In genomic region chr21:29647353-29647781, GRCh38 we compare ENCODE assay signal across 1 cellular context.
A peak's percentile ranks its signal among the peaks of the same experiment; 100 is the strongest.
TF ChIP-seq lines count a peak whose summit lies in the region.

No MANE protein-coding gene starts in this region.

TF ChIP-seq in K562, 482 proteins besides CTCF, POLR2A, EP300 and RAD21 (continued from another document and continues in another):
- TF ChIP-seq ZNF407 (IDR thresholded peaks at IDR 0.05; ENCODE audit: low read depth) (no peak), PTTG1 (tag; IDR thresholded peaks at IDR 0.05; ENCODE audit: low read depth) (no peak), ZNF263 (CRISPR knock-in tag; IDR thresholded peaks at IDR 0.05; ENCODE audit: borderline replicate concordance) (no peak), XRCC4 (IDR thresholded peaks at IDR 0.05; ENCODE audit: extremely low read depth, insufficient read depth, insufficient read length) (no peak), TCF7 (IDR thresholded peaks at IDR 0.05; ENCODE audit: borderline replicate concordance) (no peak), TEAD2 (tag; IDR thresholded peaks at IDR 0.05) (no peak), HINFP (tag; conservative IDR thresholded peaks at IDR 0.05; ENCODE audit: low read depth) (peak; percentile 63), LCOR (CRISPR knock-in tag; IDR thresholded peaks at IDR 0.05) (no peak), CHCHD3 (CRISPR knock-in tag; IDR thresholded peaks at IDR 0.05) (no peak), KAT8 (IDR thresholded peaks at IDR 0.05; ENCODE audit: low read depth) (no peak), ZFP91 (CRISPR knock-in tag; IDR thresholded peaks at IDR 0.05) (no peak), FOXJ2 (tag; IDR thresholded peaks at IDR 0.05) (peak; percentile 94), ZNF717 (CRISPR knock-in tag; IDR thresholded peaks at IDR 0.05) (no peak), KLF6 (CRISPR knock-in tag; IDR thresholded peaks at IDR 0.05; ENCODE audit: borderline replicate concordance) (peak; percentile 23; the same call in 1 of the 2 replicates), MEF2A (IDR thresholded peaks at IDR 0.05; ENCODE audit: control insufficient read depth, low read depth, low read length) (peak; percentile 81), ZNF253 (CRISPR knock-in tag; conservative IDR thresholded peaks at IDR 0.05) (no peak)
- TF ChIP-seq, protein P1, sequence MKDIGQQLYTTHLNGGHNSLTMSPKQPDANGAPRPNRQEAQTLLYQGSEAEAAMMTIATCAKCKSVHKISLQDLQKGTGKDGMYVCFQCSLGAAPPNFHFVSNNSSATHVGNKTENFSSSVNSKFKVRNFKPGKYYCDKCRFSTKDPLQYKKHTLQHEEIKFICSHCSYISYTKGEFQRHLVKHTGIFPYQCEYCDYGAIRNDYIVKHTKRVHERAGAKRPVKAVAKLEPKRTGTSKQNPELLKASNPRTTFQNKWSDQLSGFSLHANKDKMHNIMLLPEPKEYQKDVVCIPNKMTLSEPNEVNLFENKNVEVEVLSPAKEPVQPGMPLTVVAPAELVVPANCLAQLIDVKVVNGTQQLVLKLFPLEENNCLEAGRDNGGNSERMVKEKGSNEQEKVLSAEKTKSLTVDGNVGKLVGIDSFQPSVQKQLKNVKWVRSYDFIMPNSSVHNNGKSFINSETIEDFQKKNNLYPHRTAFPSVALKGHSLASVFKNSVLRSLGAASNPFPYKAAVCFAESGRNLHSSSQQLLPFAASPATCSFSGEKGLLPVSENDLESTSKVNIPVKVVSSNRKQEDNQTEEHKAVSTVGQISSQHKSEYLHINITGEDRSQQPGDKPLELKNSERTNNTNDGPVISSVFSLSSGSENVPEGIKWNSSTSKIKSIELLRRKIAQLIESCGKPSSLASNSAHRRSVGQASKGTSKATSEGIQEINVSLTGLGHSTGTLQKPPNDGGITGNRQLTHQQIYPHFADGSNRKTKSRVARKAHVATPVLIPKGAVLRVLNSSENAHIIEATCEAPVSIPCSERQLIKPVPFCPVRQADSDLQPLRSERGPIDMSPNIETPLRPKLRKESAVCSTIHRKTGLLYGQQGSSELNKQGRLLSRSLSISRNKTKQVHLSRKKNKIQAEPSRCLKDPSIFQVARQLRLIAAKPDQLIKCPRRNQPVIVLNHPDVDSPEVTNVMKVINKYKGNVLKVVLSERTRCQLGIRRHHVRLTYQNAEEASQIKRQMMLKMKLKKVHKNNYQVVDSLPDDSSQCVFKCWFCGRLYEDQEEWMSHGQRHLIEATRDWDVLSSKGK (CRISPR knock-in tag; IDR thresholded peaks at IDR 0.05), result no peak
- TF ChIP-seq, protein P2, sequence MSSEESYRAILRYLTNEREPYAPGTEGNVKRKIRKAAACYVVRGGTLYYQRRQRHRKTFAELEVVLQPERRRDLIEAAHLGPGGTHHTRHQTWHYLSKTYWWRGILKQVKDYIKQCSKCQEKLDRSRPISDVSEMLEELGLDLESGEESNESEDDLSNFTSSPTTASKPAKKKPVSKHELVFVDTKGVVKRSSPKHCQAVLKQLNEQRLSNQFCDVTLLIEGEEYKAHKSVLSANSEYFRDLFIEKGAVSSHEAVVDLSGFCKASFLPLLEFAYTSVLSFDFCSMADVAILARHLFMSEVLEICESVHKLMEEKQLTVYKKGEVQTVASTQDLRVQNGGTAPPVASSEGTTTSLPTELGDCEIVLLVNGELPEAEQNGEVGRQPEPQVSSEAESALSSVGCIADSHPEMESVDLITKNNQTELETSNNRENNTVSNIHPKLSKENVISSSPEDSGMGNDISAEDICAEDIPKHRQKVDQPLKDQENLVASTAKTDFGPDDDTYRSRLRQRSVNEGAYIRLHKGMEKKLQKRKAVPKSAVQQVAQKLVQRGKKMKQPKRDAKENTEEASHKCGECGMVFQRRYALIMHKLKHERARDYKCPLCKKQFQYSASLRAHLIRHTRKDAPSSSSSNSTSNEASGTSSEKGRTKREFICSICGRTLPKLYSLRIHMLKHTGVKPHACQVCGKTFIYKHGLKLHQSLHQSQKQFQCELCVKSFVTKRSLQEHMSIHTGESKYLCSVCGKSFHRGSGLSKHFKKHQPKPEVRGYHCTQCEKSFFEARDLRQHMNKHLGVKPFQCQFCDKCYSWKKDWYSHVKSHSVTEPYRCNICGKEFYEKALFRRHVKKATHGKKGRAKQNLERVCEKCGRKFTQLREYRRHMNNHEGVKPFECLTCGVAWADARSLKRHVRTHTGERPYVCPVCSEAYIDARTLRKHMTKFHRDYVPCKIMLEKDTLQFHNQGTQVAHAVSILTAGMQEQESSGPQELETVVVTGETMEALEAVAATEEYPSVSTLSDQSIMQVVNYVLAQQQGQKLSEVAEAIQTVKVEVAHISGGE (CRISPR knock-in tag; IDR thresholded peaks at IDR 0.05), result peak in 1 of 3 experiments; percentile 67; a peak in 1 of 6 replicates
- TF ChIP-seq, protein P3, sequence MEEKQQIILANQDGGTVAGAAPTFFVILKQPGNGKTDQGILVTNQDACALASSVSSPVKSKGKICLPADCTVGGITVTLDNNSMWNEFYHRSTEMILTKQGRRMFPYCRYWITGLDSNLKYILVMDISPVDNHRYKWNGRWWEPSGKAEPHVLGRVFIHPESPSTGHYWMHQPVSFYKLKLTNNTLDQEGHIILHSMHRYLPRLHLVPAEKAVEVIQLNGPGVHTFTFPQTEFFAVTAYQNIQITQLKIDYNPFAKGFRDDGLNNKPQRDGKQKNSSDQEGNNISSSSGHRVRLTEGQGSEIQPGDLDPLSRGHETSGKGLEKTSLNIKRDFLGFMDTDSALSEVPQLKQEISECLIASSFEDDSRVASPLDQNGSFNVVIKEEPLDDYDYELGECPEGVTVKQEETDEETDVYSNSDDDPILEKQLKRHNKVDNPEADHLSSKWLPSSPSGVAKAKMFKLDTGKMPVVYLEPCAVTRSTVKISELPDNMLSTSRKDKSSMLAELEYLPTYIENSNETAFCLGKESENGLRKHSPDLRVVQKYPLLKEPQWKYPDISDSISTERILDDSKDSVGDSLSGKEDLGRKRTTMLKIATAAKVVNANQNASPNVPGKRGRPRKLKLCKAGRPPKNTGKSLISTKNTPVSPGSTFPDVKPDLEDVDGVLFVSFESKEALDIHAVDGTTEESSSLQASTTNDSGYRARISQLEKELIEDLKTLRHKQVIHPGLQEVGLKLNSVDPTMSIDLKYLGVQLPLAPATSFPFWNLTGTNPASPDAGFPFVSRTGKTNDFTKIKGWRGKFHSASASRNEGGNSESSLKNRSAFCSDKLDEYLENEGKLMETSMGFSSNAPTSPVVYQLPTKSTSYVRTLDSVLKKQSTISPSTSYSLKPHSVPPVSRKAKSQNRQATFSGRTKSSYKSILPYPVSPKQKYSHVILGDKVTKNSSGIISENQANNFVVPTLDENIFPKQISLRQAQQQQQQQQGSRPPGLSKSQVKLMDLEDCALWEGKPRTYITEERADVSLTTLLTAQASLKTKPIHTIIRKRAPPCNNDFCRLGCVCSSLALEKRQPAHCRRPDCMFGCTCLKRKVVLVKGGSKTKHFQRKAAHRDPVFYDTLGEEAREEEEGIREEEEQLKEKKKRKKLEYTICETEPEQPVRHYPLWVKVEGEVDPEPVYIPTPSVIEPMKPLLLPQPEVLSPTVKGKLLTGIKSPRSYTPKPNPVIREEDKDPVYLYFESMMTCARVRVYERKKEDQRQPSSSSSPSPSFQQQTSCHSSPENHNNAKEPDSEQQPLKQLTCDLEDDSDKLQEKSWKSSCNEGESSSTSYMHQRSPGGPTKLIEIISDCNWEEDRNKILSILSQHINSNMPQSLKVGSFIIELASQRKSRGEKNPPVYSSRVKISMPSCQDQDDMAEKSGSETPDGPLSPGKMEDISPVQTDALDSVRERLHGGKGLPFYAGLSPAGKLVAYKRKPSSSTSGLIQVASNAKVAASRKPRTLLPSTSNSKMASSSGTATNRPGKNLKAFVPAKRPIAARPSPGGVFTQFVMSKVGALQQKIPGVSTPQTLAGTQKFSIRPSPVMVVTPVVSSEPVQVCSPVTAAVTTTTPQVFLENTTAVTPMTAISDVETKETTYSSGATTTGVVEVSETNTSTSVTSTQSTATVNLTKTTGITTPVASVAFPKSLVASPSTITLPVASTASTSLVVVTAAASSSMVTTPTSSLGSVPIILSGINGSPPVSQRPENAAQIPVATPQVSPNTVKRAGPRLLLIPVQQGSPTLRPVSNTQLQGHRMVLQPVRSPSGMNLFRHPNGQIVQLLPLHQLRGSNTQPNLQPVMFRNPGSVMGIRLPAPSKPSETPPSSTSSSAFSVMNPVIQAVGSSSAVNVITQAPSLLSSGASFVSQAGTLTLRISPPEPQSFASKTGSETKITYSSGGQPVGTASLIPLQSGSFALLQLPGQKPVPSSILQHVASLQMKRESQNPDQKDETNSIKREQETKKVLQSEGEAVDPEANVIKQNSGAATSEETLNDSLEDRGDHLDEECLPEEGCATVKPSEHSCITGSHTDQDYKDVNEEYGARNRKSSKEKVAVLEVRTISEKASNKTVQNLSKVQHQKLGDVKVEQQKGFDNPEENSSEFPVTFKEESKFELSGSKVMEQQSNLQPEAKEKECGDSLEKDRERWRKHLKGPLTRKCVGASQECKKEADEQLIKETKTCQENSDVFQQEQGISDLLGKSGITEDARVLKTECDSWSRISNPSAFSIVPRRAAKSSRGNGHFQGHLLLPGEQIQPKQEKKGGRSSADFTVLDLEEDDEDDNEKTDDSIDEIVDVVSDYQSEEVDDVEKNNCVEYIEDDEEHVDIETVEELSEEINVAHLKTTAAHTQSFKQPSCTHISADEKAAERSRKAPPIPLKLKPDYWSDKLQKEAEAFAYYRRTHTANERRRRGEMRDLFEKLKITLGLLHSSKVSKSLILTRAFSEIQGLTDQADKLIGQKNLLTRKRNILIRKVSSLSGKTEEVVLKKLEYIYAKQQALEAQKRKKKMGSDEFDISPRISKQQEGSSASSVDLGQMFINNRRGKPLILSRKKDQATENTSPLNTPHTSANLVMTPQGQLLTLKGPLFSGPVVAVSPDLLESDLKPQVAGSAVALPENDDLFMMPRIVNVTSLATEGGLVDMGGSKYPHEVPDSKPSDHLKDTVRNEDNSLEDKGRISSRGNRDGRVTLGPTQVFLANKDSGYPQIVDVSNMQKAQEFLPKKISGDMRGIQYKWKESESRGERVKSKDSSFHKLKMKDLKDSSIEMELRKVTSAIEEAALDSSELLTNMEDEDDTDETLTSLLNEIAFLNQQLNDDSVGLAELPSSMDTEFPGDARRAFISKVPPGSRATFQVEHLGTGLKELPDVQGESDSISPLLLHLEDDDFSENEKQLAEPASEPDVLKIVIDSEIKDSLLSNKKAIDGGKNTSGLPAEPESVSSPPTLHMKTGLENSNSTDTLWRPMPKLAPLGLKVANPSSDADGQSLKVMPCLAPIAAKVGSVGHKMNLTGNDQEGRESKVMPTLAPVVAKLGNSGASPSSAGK (IDR thresholded peaks at IDR 0.05), result no peak
